Comparison of ENCODE assay signal across 18 cellular contexts in the genomic region with DNA sequence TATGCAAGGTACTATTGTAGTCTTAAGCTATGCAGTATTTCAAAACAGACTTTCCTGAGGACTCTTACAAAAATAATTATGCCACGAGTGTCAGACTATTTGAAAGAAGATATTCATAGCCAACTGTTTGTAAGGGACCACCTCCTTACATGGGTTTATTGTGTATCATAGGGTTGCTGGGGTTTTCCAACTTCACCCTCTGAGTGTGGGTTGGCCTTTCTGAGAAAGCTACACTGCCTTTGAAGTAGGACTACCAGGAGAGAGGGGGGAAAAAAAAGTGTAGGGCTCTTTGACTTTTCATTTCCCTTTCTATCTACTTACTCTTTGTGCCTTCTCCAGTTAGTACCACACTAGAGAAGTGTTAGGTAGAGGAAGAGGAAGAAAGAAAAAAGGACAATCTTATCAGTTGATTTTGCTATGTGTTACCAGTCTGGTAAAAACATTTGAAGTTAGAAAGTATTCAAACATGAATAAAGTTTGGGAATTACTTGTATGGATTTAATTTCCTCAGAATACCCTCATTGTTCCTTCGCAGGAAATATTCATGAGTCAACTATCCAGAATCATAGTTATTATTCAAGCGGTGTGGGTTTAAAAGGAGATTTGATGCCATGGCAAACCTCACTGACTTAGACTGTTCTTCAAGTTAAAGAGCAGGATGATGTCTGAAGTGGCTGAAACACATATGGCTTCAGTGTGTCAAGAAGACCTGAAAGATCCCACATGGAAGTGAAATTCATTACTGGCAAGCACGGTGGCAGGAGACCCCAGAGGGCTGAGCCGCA.
A peak's percentile ranks its signal among the peaks of the same experiment; 100 is the strongest.
DNase-seq lines count a peak whose midpoint lies in the region; ATAC-seq and TF ChIP-seq lines count a peak whose summit lies in the region.
"Had no signal": no experiment of that assay in that cellular context is flagged by ENCODE, and none has a peak within 500 bp of the region (broad histone marks: within the 10 kb centered on the region; RNA-seq: fewer than 3 reads in every experiment).

No MANE protein-coding gene starts in this region.

- ATAC-seq in GM21825 (IDR thresholded peaks at IDR 0.05; ENCODE audit: unreplicated experiment): no peak
- ATAC-seq: pancreas had no signal

- TF ChIP-seq POLR2A in stomach (IDR thresholded peaks at IDR 0.05): no peak

- H3K4me3 Mint-ChIP-seq in activated naive CD8-positive, alpha-beta T cell treated with anti-CD3 and anti-CD28 coated beads for 36 hours: peak overlapping the region; percentile 26
- H3K4me3 Mint-ChIP-seq: activated T-cell treated with anti-CD3 and anti-CD28 coated beads, Interleukin-2, amount 50 U/mL, for 24 hours had no signal

- H3K27me3 Mint-ChIP-seq in activated naive CD8-positive, alpha-beta T cell treated with anti-CD3 and anti-CD28 coated beads for 36 hours: peaks cover 24% of the 10 kb centered on the region

- H3K27ac Mint-ChIP-seq in activated naive CD8-positive, alpha-beta T cell treated with anti-CD3 and anti-CD28 coated beads for 36 hours: peak overlapping the region; percentile 83
- H3K27ac Mint-ChIP-seq: activated T-cell treated with anti-CD3 and anti-CD28 coated beads, Interleukin-2, amount 50 U/mL, for 24 hours had no signal

- no peak overlapping the region for H3K27ac ChIP-seq in stomach
- H3K27ac ChIP-seq: colonic mucosa, epithelial cell of prostate, pancreas, Peyer's patch, thoracic aorta had no signal

- peaks cover 28% of the 10 kb centered on the region for H3K4me1 Mint-ChIP-seq in activated naive CD8-positive, alpha-beta T cell treated with anti-CD3 and anti-CD28 coated beads for 36 hours

- TF ChIP-seq EP300 in stomach (IDR thresholded peaks at IDR 0.05): no peak

- no peak for TF ChIP-seq CTCF in GM10266 (IDR thresholded peaks at IDR 0.05; ENCODE audit: control insufficient read depth, insufficient read depth, low read depth, missing control alignments)
- no peak for TF ChIP-seq CTCF in stomach (IDR thresholded peaks at IDR 0.05)

- no peak overlapping the region for H3K4me3 ChIP-seq in stomach
- H3K4me3 ChIP-seq: colonic mucosa, pancreas, Peyer's patch, thoracic aorta had no signal

- WGBS in stomach, 5 donors: 67 to 76% (median 72%) methylated on average over 5 of the region's 5 CpGs

- no peaks in the 10 kb centered on the region for H3K27me3 ChIP-seq in stomach
- H3K27me3 ChIP-seq: colonic mucosa, pancreas, Peyer's patch had no signal

- no peaks in the 10 kb centered on the region for H3K9me3 ChIP-seq in stomach
- H3K9me3 ChIP-seq: Caco-2, colonic mucosa, pancreas, Peyer's patch, thoracic aorta had no signal

- H3K9me3 Mint-ChIP-seq in activated naive CD8-positive, alpha-beta T cell treated with anti-CD3 and anti-CD28 coated beads for 36 hours: no peaks in the 10 kb centered on the region
- H3K9me3 Mint-ChIP-seq: activated T-cell treated with anti-CD3 and anti-CD28 coated beads, Interleukin-2, amount 50 U/mL, for 24 hours had no signal

- intact Hi-C loops in stomach (cut with DNase I; ENCODE audit: low total_unique reads): no loop called here

- H3K4me1 ChIP-seq in stomach: no peaks in the 10 kb centered on the region
- H3K4me1 ChIP-seq: Caco-2, colonic mucosa, Peyer's patch had no signal

- no peaks in the 10 kb centered on the region for H3K36me3 Mint-ChIP-seq in activated naive CD8-positive, alpha-beta T cell treated with anti-CD3 and anti-CD28 coated beads for 36 hours

- no peaks in the 10 kb centered on the region for H3K36me3 ChIP-seq in stomach
- H3K36me3 ChIP-seq: colonic mucosa, pancreas, Peyer's patch, thoracic aorta had no signal

- DNase-seq in GM10266 (ENCODE audit: extremely low spot score) (peak; percentile 16), HT1080 (ENCODE audit: low read depth) (peak; percentile 52), foreskin melanocyte (peak; percentile 68), hypothalamus (lab: John Stamatoyannopoulos, UW) (no peak), stomach (no peak)
- peak; percentile 24 for DNase-seq in activated naive CD8-positive, alpha-beta T cell treated with anti-CD3 and anti-CD28 coated beads for 36 hours
- DNase-seq: activated CD4-positive, alpha-beta T cell treated with anti-CD3 and anti-CD28 coated beads, Interleukin-2, amount 50 U/mL, for 4 hours; activated T-cell treated with anti-CD3 and anti-CD28 coated beads, Interleukin-2, amount 50 U/mL, for 24 hours; AML-193; Caco-2; colonic mucosa; KBM-7; pancreas; Peyer's patch; stimulated activated CD4-positive, alpha-beta T cell treated with anti-CD3 and anti-CD28 coated beads, Interleukin-4, amount 100 ng/mL, for 24 hours had no signal

Comparison
In these comparisons a context has a peak if more than half of its experiments do, and no peak if none do; other contexts are left out.
1. DNase-seq: peak in GM10266 (single experiment), HT1080 (single experiment), activated naive CD8-positive, alpha-beta T cell treated with anti-CD3 and anti-CD28 coated beads for 36 hours (single experiment) and foreskin melanocyte (single experiment); none in hypothalamus (0 of 51) and stomach (single experiment).